27 cellular contexts compared by ENCODE assay signal in the genomic region with DNA sequence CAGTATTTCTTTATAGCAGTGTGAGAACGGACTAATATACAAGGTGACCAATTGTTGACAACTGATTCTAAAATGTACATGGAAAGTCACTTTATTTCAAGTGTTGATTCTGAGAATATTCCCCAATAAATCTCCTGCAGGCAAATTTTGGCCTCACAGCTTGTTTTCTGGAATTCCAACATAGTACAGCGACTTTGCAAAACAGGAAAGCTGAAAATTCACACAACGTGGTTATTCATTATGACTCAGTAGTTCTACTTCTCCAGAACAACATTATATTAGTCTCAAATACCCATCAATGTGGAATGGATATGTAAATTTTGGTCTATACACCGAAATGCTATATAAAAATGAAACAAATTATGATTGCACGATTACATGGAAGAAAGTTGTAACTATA. TPM values are rescaled to one million over a fixed set of nuclear protein-coding genes. Genes with fewer than 3 reads are reported as not detected.
"Had no signal": no experiment of that assay in that cellular context is flagged by ENCODE, and none has a peak within 500 bp of the region (broad histone marks: within the 10 kb centered on the region; RNA-seq: fewer than 3 reads in every experiment).

No MANE protein-coding gene starts in this region.

- DNase-seq: stimulated activated CD4-positive, alpha-beta T cell treated with anti-CD3 and anti-CD28 coated beads, Interleukin-2, amount 100 ng/mL, for 48 hours; stimulated activated CD4-positive, alpha-beta T cell treated with anti-CD3 and anti-CD28 coated beads, Interleukin-4, amount 100 ng/mL, for 1 hour; stimulated activated CD4-positive, alpha-beta T cell treated with anti-CD3 and anti-CD28 coated beads, Interleukin-4, amount 100 ng/mL, for 24 hours; stimulated activated CD4-positive, alpha-beta T cell treated with anti-CD3 and anti-CD28 coated beads, Interleukin-4, amount 100 ng/mL, for 4 hours; stimulated activated CD8-positive, alpha-beta memory T cell treated with anti-CD3 and anti-CD28 coated beads, Interleukin-4, amount 100 ng/mL, for 48 hours; stimulated activated naive B cell treated with anti-CD40 and anti-IgM and Interleukin-4, amounts not matched to agents 10 μg/mL and 1 μg/mL and 100 μg/mL, for 72 hours; stimulated activated naive CD4-positive, alpha-beta T cell; stimulated activated naive CD4-positive, alpha-beta T cell treated with Interleukin-2 at 50 U/mL for 16 hours; stimulated activated naive CD8-positive, alpha-beta T cell treated with anti-CD3 and anti-CD28 coated beads, Interleukin-15, amount 100 ng/mL, for 72 hours; stimulated activated naive CD8-positive, alpha-beta T cell treated with anti-CD3 and anti-CD28 coated beads, Interleukin-15, Interleukin-2, amounts not matched to agents 100 U/mL and 50 U/mL, for 24 hours; stomach; substantia nigra; testis; thyroid gland; tibial artery; transverse colon; trophoblast cell; upper lobe of left lung; uterus had no signal

RNA-seq across cellular contexts. Expression of a gene that starts 22.5 kb away (rescaled TPM):
- total RNA-seq: suprapubic skin, temporal lobe, thoracic aorta, thyroid gland, tibial nerve, transverse colon, upper lobe of left lung, upper lobe of right lung, ureter, urinary bladder, uterus, vagina had no signal
